ENCODE assay signal across 16 cellular contexts in genomic region chr10:42630537-42631134, GRCh38. TPM values are rescaled to one million over a fixed set of nuclear protein-coding genes. Genes with fewer than 3 reads are reported as not detected.
DNase-seq lines count a peak whose midpoint lies in the region; ATAC-seq and TF ChIP-seq lines count a peak whose summit lies in the region.
"Had no signal": no experiment of that assay in that cellular context is flagged by ENCODE, and none has a peak within 500 bp of the region (broad histone marks: within the 10 kb centered on the region; RNA-seq: fewer than 3 reads in every experiment).

No MANE protein-coding gene starts in this region.

- no peaks in the 10 kb centered on the region for H3K27me3 ChIP-seq in CD4-positive, alpha-beta memory T cell (ENCODE audit: insufficient read depth, low read length)
- H3K27me3 ChIP-seq in right lobe of liver, result no peaks in the 10 kb centered on the region
- H3K27me3 ChIP-seq: gastroesophageal sphincter had no signal

- H3K27ac ChIP-seq in CD4-positive, alpha-beta memory T cell (ENCODE audit: low read depth, low read length), result no peak overlapping the region
- H3K27ac ChIP-seq in right lobe of liver, result peak overlapping the region in 2 of 3 donors; percentile 4 to 49
- H3K27ac ChIP-seq: gastroesophageal sphincter, RWPE1 had no signal

- no peaks in the 10 kb centered on the region for H3K9me3 ChIP-seq in CD4-positive, alpha-beta memory T cell (ENCODE audit: control insufficient read depth in 1 of 2, low read length in 2 of 2)
- no peaks in the 10 kb centered on the region for H3K9me3 ChIP-seq in right lobe of liver
- H3K9me3 ChIP-seq: gastroesophageal sphincter, mucosa of descending colon had no signal

- ATAC-seq in GM18505 (IDR thresholded peaks at IDR 0.05; ENCODE audit: unreplicated experiment) (peak; percentile 53), right lobe of liver (peak; percentile 69 to 94 (median 91)), HG03442 (IDR thresholded peaks at IDR 0.05; ENCODE audit: unreplicated experiment) (no peak)
- ATAC-seq in activated T-helper 17 cell treated with anti-CD3 and anti-CD28 coated beads, Interleukin-2, amount 50 U/mL, for 72 hours (replicated peaks), result peak; percentile 19
- ATAC-seq: gastroesophageal sphincter, mucosa of descending colon had no signal

- peaks cover 68 to 80% of the 10 kb centered on the region in 2 donors for H3K36me3 Mint-ChIP-seq in CD4-positive, alpha-beta memory T cell
- H3K36me3 Mint-ChIP-seq in activated T-helper 17 cell treated with anti-CD3 and anti-CD28 coated beads, Interleukin-2, amount 50 U/mL, for 72 hours (ENCODE audit: low read depth), result peaks cover 91% of the 10 kb centered on the region

- peaks cover 0 to 3% (median 0%) of the 10 kb centered on the region in 8 donors for H3K9me3 Mint-ChIP-seq in CD4-positive, alpha-beta memory T cell
- no peaks in the 10 kb centered on the region for H3K9me3 Mint-ChIP-seq in activated T-helper 17 cell treated with anti-CD3 and anti-CD28 coated beads, Interleukin-2, amount 50 U/mL, for 72 hours

- intact Hi-C loops in CD4-positive, alpha-beta memory T cell (cut with micrococcal nuclease), result no loop called here
- intact Hi-C loops in right lobe of liver (cut with DNase I), result no loop called here

- TF ChIP-seq CTCF in right lobe of liver (IDR thresholded peaks at IDR 0.05), result no peak

- no peak overlapping the region for H3K4me3 ChIP-seq in CD4-positive, alpha-beta memory T cell (ENCODE audit: low read length in 2 of 2)
- H3K4me3 ChIP-seq in right lobe of liver, result no peak overlapping the region
- H3K4me3 ChIP-seq: gastroesophageal sphincter, mucosa of descending colon had no signal

- H3K4me1 Mint-ChIP-seq in CD4-positive, alpha-beta memory T cell, result peaks cover 26 to 65% (median 41%) of the 10 kb centered on the region in 4 donors
- peaks cover 14% of the 10 kb centered on the region for H3K4me1 Mint-ChIP-seq in activated T-helper 17 cell treated with anti-CD3 and anti-CD28 coated beads, Interleukin-2, amount 50 U/mL, for 72 hours

- peak overlapping the region in 7 of 8 donors; percentile 11 to 80 (median 53) for H3K4me3 Mint-ChIP-seq in CD4-positive, alpha-beta memory T cell
- H3K4me3 Mint-ChIP-seq in activated T-helper 17 cell treated with anti-CD3 and anti-CD28 coated beads, Interleukin-2, amount 50 U/mL, for 72 hours, result peak overlapping the region; percentile 7

- peaks cover 10% of the 10 kb centered on the region for H3K36me3 ChIP-seq in CD4-positive, alpha-beta memory T cell (ENCODE audit: insufficient read depth, low read length)
- H3K36me3 ChIP-seq in right lobe of liver, result peaks cover 0 to 31% (median 5%) of the 10 kb centered on the region in 4 donors

- CTCF ChIA-PET in CD4-positive, alpha-beta memory T cell (lab: Charles Lee; ENCODE audit: partially characterized antibody), result no interaction called here

- H3K27me3 Mint-ChIP-seq in CD4-positive, alpha-beta memory T cell, result no peaks in the 10 kb centered on the region
- no peaks in the 10 kb centered on the region for H3K27me3 Mint-ChIP-seq in activated T-helper 17 cell treated with anti-CD3 and anti-CD28 coated beads, Interleukin-2, amount 50 U/mL, for 72 hours
- H3K27me3 Mint-ChIP-seq: progenitor cell of endocrine pancreas had no signal

- peak in 1 of 5 donors; percentile 3 for DNase-seq in CD4-positive, alpha-beta memory T cell
- DNase-seq in right lobe of liver (no peak), NCI-H510A treated with DMSO at 0.1 percent for 48 hours (lab: John Stamatoyannopoulos, UW) (no peak), RKO (ENCODE audit: low spot score) (no peak), NCI-H446 treated with DMSO at 0.1 percent for 48 hours (lab: John Stamatoyannopoulos, UW) (no peak)
- DNase-seq: activated CD4-positive, alpha-beta T cell treated with anti-CD3 and anti-CD28 coated beads for 48 hours; C1 segment of cervical spinal cord; kidney; mucosa of descending colon; NCI-H1930 had no signal

- TF ChIP-seq POLR2A in GM18505 (IDR thresholded peaks at IDR 0.05; ENCODE audit: borderline replicate concordance, extremely low read depth, insufficient read depth, insufficient read length) (no peak), right lobe of liver (IDR thresholded peaks at IDR 0.05) (no peak)

- peaks cover 12% of the 10 kb centered on the region for H3K4me1 ChIP-seq in CD4-positive, alpha-beta memory T cell (ENCODE audit: insufficient read depth, low read length)
- peaks cover 0 to 15% (median 5%) of the 10 kb centered on the region in 4 donors for H3K4me1 ChIP-seq in right lobe of liver
- H3K4me1 ChIP-seq: gastroesophageal sphincter had no signal

- 100% methylated on average over 1 of the region's 1 CpG for WGBS in right lobe of liver (ENCODE audit: insufficient coverage, low coverage, low lambda C conversion rate, missing lambda C conversion rate)

- H3K27ac Mint-ChIP-seq in CD4-positive, alpha-beta memory T cell, result peak overlapping the region; percentile 17 to 93 (median 85)
- H3K27ac Mint-ChIP-seq in activated T-helper 17 cell treated with anti-CD3 and anti-CD28 coated beads, Interleukin-2, amount 50 U/mL, for 72 hours, result peak overlapping the region; percentile 49
- H3K27ac Mint-ChIP-seq: progenitor cell of endocrine pancreas had no signal

- POLR2A ChIA-PET in CD4-positive, alpha-beta memory T cell (lab: Charles Lee; ENCODE audit: partially characterized antibody), result no interaction called here

RNA-seq across cellular contexts. Expression of gene ZNF33B, which starts 7.7 kb away (rescaled TPM):
- 10 to 100 TPM; 71.3 to 76.4 TPM for total RNA-seq in CD4-positive, alpha-beta memory T cell
- polyA plus RNA-seq in CD4-positive, alpha-beta memory T cell, result 10 to 100 TPM; 11.7 to 22.6 TPM
- 10 to 100 TPM in 1 of 2 donors, 1 to 10 TPM in 1; 8.2 to 18.9 TPM for total RNA-seq in activated T-helper 17 cell treated with anti-CD3 and anti-CD28 coated beads, Interleukin-2, amount 50 U/mL, for 72 hours
- total RNA-seq in right lobe of liver, result 10 to 100 TPM in 3 of 6 experiments, 1 to 10 TPM in 3; 6.1 to 22.1 (median 13.2) TPM
